Comparison of ENCODE assay signal across 7 cellular contexts in genomic region chr2:233556756-233557736, GRCh38. TPM values are rescaled to one million over a fixed set of nuclear protein-coding genes. Genes with fewer than 3 reads are reported as not detected.
DNase-seq lines count a peak whose midpoint lies in the region; ATAC-seq and TF ChIP-seq lines count a peak whose summit lies in the region.

No MANE protein-coding gene starts in this region.

- H3K27ac ChIP-seq in OCI-LY7 (ENCODE audit: low read depth, low read length, poor library complexity, severe bottlenecking): peak overlapping the region; percentile 46
- peak overlapping the region in 35 of 59 donors; percentile 3 to 65 (median 32) for H3K27ac ChIP-seq in dorsolateral prefrontal cortex
- no peak overlapping the region for H3K27ac ChIP-seq in uterus

- peak overlapping the region; percentile 38 for H3K9ac ChIP-seq in skeletal muscle satellite cell (ENCODE audit: low read depth, low read length)

- intact Hi-C loops in OCI-LY7 (cut with micrococcal nuclease; ENCODE audit: unreplicated experiment): no loop called here
- intact Hi-C loops in dorsolateral prefrontal cortex (cut with DNase I): no loop called here
- intact Hi-C loops in uterus (cut with DNase I; ENCODE audit: low total_unique reads): no loop called here

- H3K4me3 ChIP-seq in OCI-LY7 (ENCODE audit: low read depth, low read length, poor library complexity, severe bottlenecking) (peak overlapping the region; percentile 9), dorsolateral prefrontal cortex (no peak overlapping the region), skeletal muscle satellite cell (ENCODE audit: low read length) (no peak overlapping the region), uterus (no peak overlapping the region)

- H2AFZ ChIP-seq in OCI-LY7 (ENCODE audit: low read length): peak overlapping the region; percentile 94

- no peaks in the 10 kb centered on the region for H3K79me2 ChIP-seq in OCI-LY7 (ENCODE audit: insufficient read depth, low read depth, low read length)

- H3K9me2 ChIP-seq in OCI-LY7 (ENCODE audit: insufficient read depth, low read length): no peaks in the 10 kb centered on the region

- H4K20me1 ChIP-seq in OCI-LY7 (ENCODE audit: insufficient read depth, low read length): no peaks in the 10 kb centered on the region

- POLR2A ChIA-PET in OCI-LY7 (lab: Charles Lee): interaction anchor here (0.5 to 1.8 kb wide), 7 partner anchors 9 to 484 kb away, joined by 3 to 11 read pairs (median 3); no protein-coding TSS in a partner anchor

- no peak for TF ChIP-seq POLR2A in uterus (IDR thresholded peaks at IDR 0.05)

- peak; percentile 55 for ATAC-seq in GM18511 (IDR thresholded peaks at IDR 0.05; ENCODE audit: unreplicated experiment)
- ATAC-seq in GM19351 (IDR thresholded peaks at IDR 0.05; ENCODE audit: unreplicated experiment): no peak
- no peak for ATAC-seq in HG03108 (IDR thresholded peaks at IDR 0.05; ENCODE audit: unreplicated experiment)

- no peaks in the 10 kb centered on the region for H3K9me3 ChIP-seq in OCI-LY7 (ENCODE audit: low read length)
- H3K9me3 ChIP-seq in skeletal muscle satellite cell (replicated peaks; ENCODE audit: low read length): no peaks in the 10 kb centered on the region
- no peaks in the 10 kb centered on the region for H3K9me3 ChIP-seq in uterus

- no peak; the same call in 1 of the 2 replicates for TF ChIP-seq CTCF in OCI-LY7 (conservative IDR thresholded peaks at IDR 0.05; ENCODE audit: low read length)
- no peak for TF ChIP-seq CTCF in dorsolateral prefrontal cortex (IDR thresholded peaks at IDR 0.05 in 54 of 56, conservative IDR thresholded peaks at IDR 0.05 in 2 of 56; ENCODE audit: low read depth in 1 of 56, partially characterized antibody in 56 of 56)
- TF ChIP-seq CTCF in uterus (IDR thresholded peaks at IDR 0.05): no peak

- H3K4me2 ChIP-seq in OCI-LY7 (ENCODE audit: low read length) (peak overlapping the region; percentile 61), skeletal muscle satellite cell (ENCODE audit: low read length) (peak overlapping the region; percentile 32)

- H3K4me1 ChIP-seq in OCI-LY7 (ENCODE audit: insufficient read depth, low read length, poor library complexity, severe bottlenecking): peaks cover 22% of the 10 kb centered on the region
- peaks cover 15% of the 10 kb centered on the region for H3K4me1 ChIP-seq in skeletal muscle satellite cell (ENCODE audit: control insufficient read depth, insufficient read depth, low read length)
- no peaks in the 10 kb centered on the region for H3K4me1 ChIP-seq in uterus

- no peaks in the 10 kb centered on the region for H3K36me3 ChIP-seq in OCI-LY7 (ENCODE audit: insufficient read depth, low read length)
- peaks cover 18% of the 10 kb centered on the region for H3K36me3 ChIP-seq in skeletal muscle satellite cell (ENCODE audit: insufficient read depth, low read length)
- H3K36me3 ChIP-seq in uterus: no peaks in the 10 kb centered on the region

- CTCF ChIA-PET in OCI-LY7 (lab: Charles Lee; ENCODE audit: unreplicated experiment): interaction anchor here (1.0 kb wide), 1 partner anchor 43 kb away, joined by 3 read pairs; no protein-coding TSS in a partner anchor

- BruUV-seq in OCI-LY7 (replicated peaks; lab: Mats Ljungman, UMichigan): no TSS peak

- DNase-seq in OCI-LY7 (ENCODE audit: low spot score) (peak; percentile 63), dorsolateral prefrontal cortex (no peak), uterus (no peak)

- H3K27me3 ChIP-seq in dorsolateral prefrontal cortex (no peaks in the 10 kb centered on the region), skeletal muscle satellite cell (ENCODE audit: control insufficient read depth, insufficient read depth, low read length) (no peaks in the 10 kb centered on the region), uterus (no peaks in the 10 kb centered on the region)

RNA-seq across cellular contexts. Expression of gene USP40, which starts 9.5 kb away (rescaled TPM):
- total RNA-seq in OCI-LY7 (2014; rRNA removed; shearing (Covaris generic)): 1.2 and 1.7 TPM in 2 replicates
- 0.51 and 1.7 TPM in 2 replicates for total RNA-seq in OCI-LY7 (2022)
- total RNA-seq in dorsolateral prefrontal cortex: 10 to 100 TPM; 26.9 to 83.4 (median 49.3) TPM
- total RNA-seq in skeletal muscle satellite cell (2012; rRNA removed): 20.1 and 20.5 TPM in 2 replicates
- total RNA-seq in uterus: 10 to 100 TPM; 14.7 to 60.2 (median 49.5) TPM

Comparison
In these comparisons a context has a peak if more than half of its experiments do, and no peak if none do; other contexts are left out.
1. H3K27ac ChIP-seq: peak in OCI-LY7 (single experiment) and dorsolateral prefrontal cortex (35 of 59); none in uterus (0 of 2).
2. RNA of gene USP40, which starts 9.5 kb away (total RNA-seq): 14.7 to 60.2 TPM in uterus and 26.9 to 83.4 TPM in dorsolateral prefrontal cortex; 0.51 to 1.7 TPM in OCI-LY7; every median in the first group is over 4 times any median in the second.